Comparison of ENCODE assay signal across 8 cellular contexts in the genomic region with DNA sequence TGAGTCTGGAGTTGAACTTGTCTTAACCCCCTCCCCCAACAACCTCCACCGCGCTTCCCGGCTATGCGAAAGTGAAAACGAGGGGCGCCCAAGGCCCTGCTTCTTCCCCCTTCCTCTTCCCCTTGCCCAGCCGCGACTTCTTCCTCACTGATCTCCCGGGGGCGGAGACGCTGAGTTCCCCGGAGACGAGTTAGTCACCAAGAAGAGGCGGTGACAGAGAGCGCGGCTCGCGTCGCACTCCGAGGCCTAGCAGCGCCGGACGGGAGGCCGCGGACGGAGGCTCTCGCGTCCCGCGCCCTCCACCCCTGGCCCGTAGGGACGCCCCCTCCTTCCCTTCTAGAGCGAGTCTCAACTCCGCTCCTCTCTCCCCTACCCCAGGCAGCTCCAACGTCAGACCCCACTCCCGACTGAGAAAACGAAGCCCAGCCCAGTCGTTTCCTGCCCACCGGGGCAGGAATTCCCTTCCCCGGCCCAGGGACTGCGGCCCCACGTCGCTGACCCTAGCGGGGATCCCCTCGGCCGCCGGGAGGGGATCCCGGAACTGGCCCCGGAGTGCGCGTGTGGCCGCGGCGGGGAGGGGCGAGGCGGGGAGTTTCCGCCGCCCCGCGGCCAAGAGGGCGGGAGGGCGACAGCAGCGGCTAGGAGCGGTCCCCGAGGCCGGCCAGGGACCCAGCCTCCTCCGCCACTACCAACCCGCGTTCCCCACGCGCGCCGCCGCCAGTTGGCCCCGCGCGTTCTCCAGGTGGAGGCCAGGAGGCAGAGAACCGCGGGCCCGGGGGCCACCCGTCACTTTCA. TPM values are rescaled to one million over a fixed set of nuclear protein-coding genes. Genes with fewer than 3 reads are reported as not detected.
DNase-seq lines count a peak whose midpoint lies in the region; ATAC-seq, FAIRE-seq and TF ChIP-seq lines count a peak whose summit lies in the region.

No MANE protein-coding gene starts in this region.

- POLR2A ChIA-PET in A549 (lab: Yijun Ruan, JAX): interaction anchor here (1.1 to 1.6 kb wide), 5 partner anchors 13 to 172 kb away, joined by 4 to 18 read pairs (median 5); a partner anchor contains a TSS

- WGBS in A549 (ENCODE audit: missing lambda C conversion rate): under 1% methylated on average over 53 of the region's 81 CpGs

- H3K4me3 ChIP-seq in A549 (peak overlapping the region; percentile 90), kidney (ENCODE audit: low read length in 2 of 2) (peak overlapping the region; percentile 66 to 76)

- TF ChIP-seq CTCF in A549 (IDR thresholded peaks at IDR 0.05) (no peak), kidney (IDR thresholded peaks at IDR 0.05; ENCODE audit: borderline replicate concordance, extremely low read depth, insufficient read depth) (no peak)

- DNase-seq in A549 (ENCODE audit: low read depth in 1 of 2, low spot score in 1 of 2): peak; percentile 29 to 81
- peak; percentile 84 for DNase-seq in NCI-H2196 (lab: John Stamatoyannopoulos, UW; ENCODE audit: unreplicated experiment)
- DNase-seq in activated CD4-positive, CD25-positive, alpha-beta regulatory T cell treated with anti-CD3 and anti-CD28 coated beads, Interleukin-2, amount 50 U/mL, for 16 hours (ENCODE audit: low read depth, low spot score): peak; percentile 68
- peak in 59 of 61 donors; percentile 11 to 90 (median 65) for DNase-seq in caudate nucleus (lab: John Stamatoyannopoulos, UW)
- DNase-seq in kidney: peak; percentile 95
- peak; percentile 50 to 66 for DNase-seq in stimulated activated CD4-positive, alpha-beta T cell treated with anti-CD3 and anti-CD28 coated beads, Interleukin-1b, Interleukin-23, amount 100 ng/mL, for 1 hour (ENCODE audit: low read depth in 2 of 2)

- CTCF ChIA-PET in A549 (lab: Yijun Ruan, JAX): interaction anchor here (0.9 to 2.0 kb wide), 3 partner anchors 21 to 108 kb away, joined by 3 to 7 read pairs (median 5); no protein-coding TSS in a partner anchor

- H3K9me3 ChIP-seq in A549 (no peaks in the 10 kb centered on the region), kidney (ENCODE audit: control insufficient read depth in 1 of 2, low read length in 2 of 2) (no peaks in the 10 kb centered on the region)

- H3K36me3 ChIP-seq in kidney (ENCODE audit: control insufficient read depth in 1 of 2, insufficient read depth in 2 of 2, low read length in 2 of 2): no peaks in the 10 kb centered on the region

- H3K4me1 ChIP-seq in A549 (peaks cover 15% of the 10 kb centered on the region), kidney (ENCODE audit: control insufficient read depth in 1 of 2, insufficient read depth in 1 of 2, low read depth in 1 of 2, low read length in 2 of 2) (no peaks in the 10 kb centered on the region)

- peak overlapping the region; percentile 77 for H3K4me2 ChIP-seq in A549

- H3K27ac ChIP-seq in A549: peak overlapping the region; percentile 94 to 95
- H3K27ac ChIP-seq in caudate nucleus (ENCODE audit: low read depth, low read length): peak overlapping the region; percentile 95
- peak overlapping the region; percentile 99 for H3K27ac ChIP-seq in kidney (ENCODE audit: low read depth in 2 of 2, low read length in 2 of 2)

- peak; percentile 36 for TF ChIP-seq POLR2A in A549 (IDR thresholded peaks at IDR 0.05; ENCODE audit: low read length)

- intact Hi-C loops in kidney (cut with DNase I): no loop called here

- no peak for TF ChIP-seq RAD21 in A549 (conservative IDR thresholded peaks at IDR 0.05 in 1 of 2, IDR thresholded peaks at IDR 0.05 in 1 of 2)

- ATAC-seq in A549 (peak; percentile 71 to 77), GM18511 (IDR thresholded peaks at IDR 0.05; ENCODE audit: unreplicated experiment) (peak; percentile 63), HG02973 (IDR thresholded peaks at IDR 0.05; ENCODE audit: unreplicated experiment) (peak; percentile 51)

- no peak for FAIRE-seq in A549 (lab: Jason Lieb, UNC)
- no peak for FAIRE-seq in kidney (lab: Jason Lieb, UNC)

- peak overlapping the region; percentile 83 to 88 for H3K9ac ChIP-seq in kidney (ENCODE audit: low read length in 2 of 2)

- TF ChIP-seq EP300 in A549 (IDR thresholded peaks at IDR 0.05): no peak

TF ChIP-seq in A549, 52 proteins besides CTCF, POLR2A, EP300 and RAD21 (continues in another document):
- TF ChIP-seq RFX5 (IDR thresholded peaks at IDR 0.05) (no peak), RNF2 (IDR thresholded peaks at IDR 0.05; ENCODE audit: borderline replicate concordance, low read depth) (peak; percentile 63; the same call in 1 of the 2 replicates), CBX8 (IDR thresholded peaks at IDR 0.05) (no peak), TFCP2L1 (CRISPR knock-in tag; IDR thresholded peaks at IDR 0.05) (no peak), PHF8 (IDR thresholded peaks at IDR 0.05; ENCODE audit: borderline replicate concordance, low read depth) (peak; percentile 78), POLR2AphosphoS2 (conservative IDR thresholded peaks at IDR 0.05; ENCODE audit: low read length) (no peak), JUN (IDR thresholded peaks at IDR 0.05) (peak; percentile 11 to 45; a peak in 3 of 5 replicates), BHLHE40 (IDR thresholded peaks at IDR 0.05; ENCODE audit: low read depth, low read length) (no peak), FOSB (CRISPR knock-in tag; IDR thresholded peaks at IDR 0.05) (no peak), RARB (CRISPR knock-in tag; IDR thresholded peaks at IDR 0.05) (no peak), GATA3 (IDR thresholded peaks at IDR 0.05; ENCODE audit: borderline replicate concordance) (no peak), CEBPB (IDR thresholded peaks at IDR 0.05) (no peak), HOXB5 (CRISPR knock-in tag; IDR thresholded peaks at IDR 0.05) (no peak), CHD4 (IDR thresholded peaks at IDR 0.05; ENCODE audit: borderline replicate concordance) (no peak), ZFP36 (IDR thresholded peaks at IDR 0.05; ENCODE audit: borderline replicate concordance, partially characterized antibody) (no peak), NPAS2 (CRISPR knock-in tag; IDR thresholded peaks at IDR 0.05; ENCODE audit: borderline replicate concordance) (no peak), HOXA7 (CRISPR knock-in tag; IDR thresholded peaks at IDR 0.05) (no peak), MAZ (IDR thresholded peaks at IDR 0.05; ENCODE audit: borderline replicate concordance, low read depth, low read length) (0 out of 2 replicates have a peak, but pooled peaks have one; percentile 6), EHMT2 (IDR thresholded peaks at IDR 0.05; ENCODE audit: low read depth) (no peak), FOSL2 (IDR thresholded peaks at IDR 0.05) (no peak), FOSL2 (CRISPR knock-in tag; IDR thresholded peaks at IDR 0.05) (peak; percentile 22; the same call in 1 of the 2 replicates), KDM1A (IDR thresholded peaks at IDR 0.05; ENCODE audit: low read depth) (no peak), NR3C1 (IDR thresholded peaks at IDR 0.05) (no peak)
- TF ChIP-seq, protein P1, sequence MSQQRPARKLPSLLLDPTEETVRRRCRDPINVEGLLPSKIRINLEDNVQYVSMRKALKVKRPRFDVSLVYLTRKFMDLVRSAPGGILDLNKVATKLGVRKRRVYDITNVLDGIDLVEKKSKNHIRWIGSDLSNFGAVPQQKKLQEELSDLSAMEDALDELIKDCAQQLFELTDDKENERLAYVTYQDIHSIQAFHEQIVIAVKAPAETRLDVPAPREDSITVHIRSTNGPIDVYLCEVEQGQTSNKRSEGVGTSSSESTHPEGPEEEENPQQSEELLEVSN (IDR thresholded peaks at IDR 0.05; ENCODE audit: borderline replicate concordance, low read depth): peak; percentile 66; the same call in 1 of the 2 replicates
- TF ChIP-seq, protein P2, sequence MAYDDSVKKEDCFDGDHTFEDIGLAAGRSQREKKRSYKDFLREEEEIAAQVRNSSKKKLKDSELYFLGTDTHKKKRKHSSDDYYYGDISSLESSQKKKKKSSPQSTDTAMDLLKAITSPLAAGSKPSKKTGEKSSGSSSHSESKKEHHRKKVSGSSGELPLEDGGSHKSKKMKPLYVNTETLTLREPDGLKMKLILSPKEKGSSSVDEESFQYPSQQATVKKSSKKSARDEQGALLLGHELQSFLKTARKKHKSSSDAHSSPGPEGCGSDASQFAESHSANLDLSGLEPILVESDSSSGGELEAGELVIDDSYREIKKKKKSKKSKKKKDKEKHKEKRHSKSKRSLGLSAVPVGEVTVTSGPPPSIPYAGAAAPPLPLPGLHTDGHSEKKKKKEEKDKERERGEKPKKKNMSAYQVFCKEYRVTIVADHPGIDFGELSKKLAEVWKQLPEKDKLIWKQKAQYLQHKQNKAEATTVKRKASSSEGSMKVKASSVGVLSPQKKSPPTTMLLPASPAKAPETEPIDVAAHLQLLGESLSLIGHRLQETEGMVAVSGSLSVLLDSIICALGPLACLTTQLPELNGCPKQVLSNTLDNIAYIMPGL (CRISPR knock-in tag; IDR thresholded peaks at IDR 0.05; ENCODE audit: borderline replicate concordance): no peak
- TF ChIP-seq, protein P3, sequence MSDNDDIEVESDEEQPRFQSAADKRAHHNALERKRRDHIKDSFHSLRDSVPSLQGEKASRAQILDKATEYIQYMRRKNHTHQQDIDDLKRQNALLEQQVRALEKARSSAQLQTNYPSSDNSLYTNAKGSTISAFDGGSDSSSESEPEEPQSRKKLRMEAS (IDR thresholded peaks at IDR 0.05): peak; percentile 77
- TF ChIP-seq, protein P4, sequence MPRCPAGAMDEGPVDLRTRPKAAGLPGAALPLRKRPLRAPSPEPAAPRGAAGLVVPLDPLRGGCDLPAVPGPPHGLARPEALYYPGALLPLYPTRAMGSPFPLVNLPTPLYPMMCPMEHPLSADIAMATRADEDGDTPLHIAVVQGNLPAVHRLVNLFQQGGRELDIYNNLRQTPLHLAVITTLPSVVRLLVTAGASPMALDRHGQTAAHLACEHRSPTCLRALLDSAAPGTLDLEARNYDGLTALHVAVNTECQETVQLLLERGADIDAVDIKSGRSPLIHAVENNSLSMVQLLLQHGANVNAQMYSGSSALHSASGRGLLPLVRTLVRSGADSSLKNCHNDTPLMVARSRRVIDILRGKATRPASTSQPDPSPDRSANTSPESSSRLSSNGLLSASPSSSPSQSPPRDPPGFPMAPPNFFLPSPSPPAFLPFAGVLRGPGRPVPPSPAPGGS (IDR thresholded peaks at IDR 0.05): 0 out of 3 replicates have a peak, but pooled peaks have one; percentile 55

RNA-seq across cellular contexts. Expression of a gene that starts 1.4 kb away (rescaled TPM):
- polyA plus RNA-seq in A549 (2011; rRNA removed) (35.0 and 38.2 TPM in 2 replicates), A549 (2017; fragmentation: RNase III; extraction: RNeasy Plus Mini Kit Qiagen cat#74134 plus additional on column Dnase treatment) (32.4 to 33.7 TPM (median 32.9 TPM) in 3 replicates), kidney (ENCODE audit: insufficient read depth, low read depth, low replicate concordance) (3.1 TPM)
- polyA plus RNA-seq in A549 (2012; cell fraction: cytosol; rRNA removed): 10.3 and 10.7 TPM in 2 replicates
- 7.8 and 9.2 TPM in 2 replicates for polyA plus RNA-seq in A549 (2012; cell fraction: nucleus; rRNA removed)
- 12.2 and 21.2 TPM in 2 replicates for polyA minus RNA-seq in A549 (2011; rRNA and poly(A)+ RNA removed)
- total RNA-seq in kidney: 20.8 TPM

Comparison
In these comparisons a context has a peak if more than half of its experiments do, and no peak if none do; other contexts are left out.
1. Peak in every context shown above with its lines: DNase-seq, ATAC-seq, H3K4me3 ChIP-seq and H3K27ac ChIP-seq.